ENCODE assay signal across 8 cellular contexts in the genomic region with DNA sequence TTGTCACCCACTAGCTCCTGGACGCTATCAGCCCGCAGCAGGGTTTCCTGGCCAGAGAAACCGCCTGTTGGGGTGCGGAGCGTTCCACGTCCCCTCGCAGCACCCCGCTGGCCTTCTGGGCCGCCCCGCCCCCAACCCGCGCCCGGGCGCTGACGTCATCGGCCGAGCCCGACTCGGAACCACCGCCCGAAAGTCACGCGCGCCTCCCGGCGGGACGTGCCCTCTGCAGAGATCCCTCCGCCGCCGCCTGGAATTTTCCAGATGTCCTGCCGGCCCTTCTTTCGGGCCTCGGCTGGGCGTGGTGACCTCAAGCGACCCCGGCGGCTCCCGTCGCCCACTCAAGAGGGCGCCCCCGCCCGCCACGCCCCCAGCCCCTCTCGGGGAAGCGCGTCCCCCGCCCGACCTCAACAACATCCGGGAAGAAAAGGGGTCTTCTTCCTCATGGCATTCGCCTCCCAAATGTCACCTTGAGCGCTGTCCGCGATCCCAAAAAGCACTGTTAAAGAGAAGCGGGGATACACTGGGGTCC. TPM values are rescaled to one million over a fixed set of nuclear protein-coding genes. Genes with fewer than 3 reads are reported as not detected.
A peak's percentile ranks its signal among the peaks of the same experiment; 100 is the strongest.
DNase-seq lines count a peak whose midpoint lies in the region; ATAC-seq and TF ChIP-seq lines count a peak whose summit lies in the region.

No MANE protein-coding gene starts in this region.

- peaks cover 47 to 89% (median 51%) of the 10 kb centered on the region in 3 donors for H3K4me1 Mint-ChIP-seq in T-cell

- peak in 1 of 2 donors; percentile 82 for TF ChIP-seq POLR2A in heart left ventricle (IDR thresholded peaks at IDR 0.05)

- no peaks in the 10 kb centered on the region for H3K9me3 Mint-ChIP-seq in T-cell

- POLR2A ChIA-PET in T-cell (lab: Charles Lee) = interaction anchor here (0.6 to 12.1 kb wide), 7 partner anchors 8 to 240 kb away, joined by 3 to 306 read pairs (median 8); partner anchors contain the start of genes MALAT1 (in 2 of the 2) and RELA (in 1 of the 2)

- H3K27me3 Mint-ChIP-seq in T-cell = no peaks in the 10 kb centered on the region

- H3K27ac ChIP-seq in adipose tissue (ENCODE audit: low read depth, low read length) = peak overlapping the region; percentile 100
- peak overlapping the region; percentile 98 to 100 (median 100) for H3K27ac ChIP-seq in heart left ventricle
- peak overlapping the region; percentile 94 to 99 for H3K27ac ChIP-seq in tibial artery

- peaks cover 44% of the 10 kb centered on the region for H3K36me3 ChIP-seq in MG63
- peaks cover 9 to 44% (median 26%) of the 10 kb centered on the region in 9 donors for H3K36me3 ChIP-seq in heart left ventricle
- peaks cover 40 to 44% (median 41%) of the 10 kb centered on the region in 3 donors for H3K36me3 ChIP-seq in tibial artery

- CTCF ChIA-PET in T-cell (lab: Charles Lee) = interaction anchor here in 1 of 2 donors (1.1 to 3.6 kb wide), 5 partner anchors 10 to 86 kb away, joined by 5 to 30 read pairs (median 6); partner anchors contain the start of gene MALAT1

- WGBS in adipose tissue, 3 donors = 0 to 1% (median 0%) methylated on average over 31 to 54 of the region's 54 CpGs
- WGBS in heart left ventricle, 4 donors = 0% methylated on average over 7 to 54 of the region's 54 CpGs

- H3K4me3 Mint-ChIP-seq in T-cell = peak overlapping the region; percentile 91 to 100 (median 98)

- H3K27me3 ChIP-seq in MG63 (no peaks in the 10 kb centered on the region; the same call in 1 of the 2 replicates), heart left ventricle (no peaks in the 10 kb centered on the region), tibial artery (no peaks in the 10 kb centered on the region)

- DNase-seq in AG09319 (ENCODE audit: extremely low read depth, low read depth) (peak; percentile 98), MG63 (peak; percentile 99), T-cell (peak; percentile 65 to 90 (median 76)), heart left ventricle (peak; percentile 99 to 100 (median 99)), pons (ENCODE audit: low spot score) (peak; percentile 89), tibial artery (peak; percentile 94 to 99)

- H3K9me3 ChIP-seq in MG63 (peaks cover 5% of the 10 kb centered on the region; the same call in 1 of the 2 replicates), heart left ventricle (no peaks in the 10 kb centered on the region), tibial artery (no peaks in the 10 kb centered on the region)

- peak overlapping the region; percentile 80 for H3K4me3 ChIP-seq in MG63
- peak overlapping the region; percentile 75 to 96 (median 91) for H3K4me3 ChIP-seq in heart left ventricle
- peak overlapping the region; percentile 67 to 97 for H3K4me3 ChIP-seq in tibial artery

- TF ChIP-seq CTCF in AG09319 (IDR thresholded peaks at IDR 0.05; ENCODE audit: low read depth, low read length) = no peak
- TF ChIP-seq CTCF in heart left ventricle (IDR thresholded peaks at IDR 0.05) = peak in 3 of 12 donors; percentile 5 to 31 (median 29)
- TF ChIP-seq CTCF in tibial artery (IDR thresholded peaks at IDR 0.05) = no peak

- H3K27ac Mint-ChIP-seq in T-cell = peak overlapping the region; percentile 98 to 99

- intact Hi-C loops in heart left ventricle (cut with DNase I) (loop anchor here in 7 of 10 donors (1.0 to 5.0 kb wide), 4 partner anchors 75 to 150 kb away; partner anchors contain the start of genes MALAT1 (in 3 of the 7), FAM89B (in 1 of the 7) and ZNRD2 (in 1 of the 7)), tibial artery (cut with DNase I; ENCODE audit: low total_unique reads) (loop anchor here (5.0 kb wide), 1 partner anchor 50 kb away; no protein-coding TSS in a partner anchor)

- H3K4me1 ChIP-seq in heart left ventricle (peaks cover 10 to 56% (median 42%) of the 10 kb centered on the region in 12 donors), tibial artery (peaks cover 0 to 49% (median 39%) of the 10 kb centered on the region in 4 donors)

- ATAC-seq in GM19397 (IDR thresholded peaks at IDR 0.05; ENCODE audit: unreplicated experiment) = peak; percentile 34
- peak; percentile 3 to 7 (median 4) for ATAC-seq in T-cell (replicated peaks in 1 of 4)
- peak; percentile 3 to 42 (median 30) for ATAC-seq in heart left ventricle

- H3K36me3 Mint-ChIP-seq in T-cell = peaks cover 44% of the 10 kb centered on the region

RNA-seq across cellular contexts. Expression of gene NEAT1, which starts 0.4 kb away (rescaled TPM):
- total RNA-seq in MG63 (2014; rRNA removed; shearing (Covaris generic); ENCODE audit: low replicate concordance) = 4.8 and 7.7 TPM in 2 replicates
- total RNA-seq in T-cell = 1,000 to 10,000 TPM in 1 of 5 donors, 100 to 1,000 TPM in 4; 368 to 1,017 (median 906) TPM
- polyA plus RNA-seq in adipose tissue = 1,000 to 10,000 TPM in 1 of 3 donors, 100 to 1,000 TPM in 2; 598 to 1,041 (median 691) TPM
- 100 to 1,000 TPM in 7 of 9 donors, 10 to 100 TPM in 2; 17.0 to 760 (median 507) TPM for total RNA-seq in heart left ventricle
- 100 to 1,000 TPM; 104 to 532 TPM for polyA plus RNA-seq in heart left ventricle

RNA-seq across cellular contexts. Expression of gene FRMD8, which starts 35.7 kb away (rescaled TPM):
- total RNA-seq in MG63 (2014; rRNA removed; shearing (Covaris generic); ENCODE audit: low replicate concordance) = 25.9 and 44.1 TPM in 2 replicates
- total RNA-seq in T-cell (10 to 100 TPM; 35.6 to 79.1 (median 77.8) TPM), heart left ventricle (10 to 100 TPM in 7 of 9 donors, 1 to 10 TPM in 2; 6.1 to 24.1 (median 11.3) TPM)
- polyA plus RNA-seq in adipose tissue (10 to 100 TPM; 16.5 to 30.6 (median 17.3) TPM), heart left ventricle (10 to 100 TPM in 1 of 2 donors, 1 to 10 TPM in 1; 8.0 to 16.3 TPM)

RNA-seq across cellular contexts. Expression of gene SLC25A45, which starts 39.7 kb away (rescaled TPM):
- total RNA-seq in MG63 (2014; rRNA removed; shearing (Covaris generic); ENCODE audit: low replicate concordance) = 1.9 TPM in 2 replicates
- total RNA-seq in T-cell (10 to 100 TPM; 18.7 to 72.2 (median 22.6) TPM), heart left ventricle (10 to 100 TPM in 1 of 9 donors, 1 to 10 TPM in 8; 3.8 to 11.6 (median 6.6) TPM)
- polyA plus RNA-seq in adipose tissue (10 to 100 TPM in 1 of 3 donors, 1 to 10 TPM in 2; 7.2 to 18.5 (median 8.2) TPM), heart left ventricle (1 to 10 TPM; 3.8 to 6.6 TPM)

Comparison
In these comparisons a context has a peak if more than half of its experiments do, and no peak if none do; other contexts are left out.
1. Peak in every context shown above with its lines: DNase-seq, ATAC-seq, H3K4me3 ChIP-seq and H3K27ac ChIP-seq.